Comparison of ENCODE assay signal across 1 cellular context in genomic region chr22:36871669-36872081, GRCh38.
TF ChIP-seq lines count a peak whose summit lies in the region.

No MANE protein-coding gene starts in this region.

TF ChIP-seq in GM23338, 12 proteins besides CTCF, POLR2A, EP300 and RAD21:
- TF ChIP-seq ZNF331 (CRISPR knock-in tag; IDR thresholded peaks at IDR 0.05; ENCODE audit: low read depth) = no peak
